ENCODE assay signal across 8 cellular contexts in the genomic region with DNA sequence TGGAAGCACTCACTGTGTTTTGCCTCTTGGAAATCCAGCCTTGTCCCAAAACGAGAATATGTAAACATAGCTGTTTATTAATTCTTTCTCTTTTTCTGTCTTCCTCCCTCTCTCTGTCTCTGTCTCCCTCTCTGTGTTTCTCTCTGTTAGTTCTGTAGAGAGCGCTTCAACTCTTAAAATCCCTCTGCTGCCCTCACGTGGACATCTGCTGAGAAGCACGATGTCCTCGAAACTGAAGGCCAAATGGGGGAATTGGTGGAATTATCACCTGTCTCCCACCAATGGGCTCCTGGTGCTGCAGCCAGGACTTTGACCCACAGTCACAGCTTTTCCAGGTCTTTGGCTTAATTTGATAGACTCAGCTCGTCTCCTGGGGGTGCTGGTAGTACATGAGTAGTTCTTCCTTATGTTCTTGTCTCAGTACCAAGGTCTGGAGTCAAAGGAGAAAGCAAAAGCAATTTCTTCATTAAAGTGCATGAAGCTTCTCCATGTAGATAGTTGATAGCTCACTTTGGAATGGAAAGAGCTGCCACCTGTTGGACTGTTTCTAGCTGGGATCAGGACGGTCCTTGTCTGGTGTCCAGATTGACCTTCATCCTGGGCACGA. TPM values are rescaled to one million over a fixed set of nuclear protein-coding genes. Genes with fewer than 3 reads are reported as not detected.
DNase-seq lines count a peak whose midpoint lies in the region; ATAC-seq and TF ChIP-seq lines count a peak whose summit lies in the region.

No MANE protein-coding gene starts in this region.

- no peaks in the 10 kb centered on the region for H3K4me1 ChIP-seq in OCI-LY7 (ENCODE audit: insufficient read depth, low read length, poor library complexity, severe bottlenecking)
- H3K4me1 ChIP-seq in naive thymus-derived CD4-positive, alpha-beta T cell (ENCODE audit: control insufficient read depth in 2 of 2, insufficient read depth in 2 of 2, low read length in 2 of 2), result peaks cover 0 to 16% of the 10 kb centered on the region in 2 donors

- no peak for TF ChIP-seq POLR2A in erythroblast (IDR thresholded peaks at IDR 0.05; ENCODE audit: low read length)

- CTCF ChIA-PET in OCI-LY7 (lab: Charles Lee; ENCODE audit: unreplicated experiment), result interaction anchor here (1.0 kb wide), 1 partner anchor 384 kb away, joined by 3 read pairs; no protein-coding TSS in a partner anchor
- CTCF ChIA-PET in naive thymus-derived CD4-positive, alpha-beta T cell (lab: Charles Lee), result interaction anchor here (0.6 to 5.1 kb wide), 32 partner anchors 9 to 475 kb away, joined by 3 to 38 read pairs (median 4); a partner anchor contains a TSS

- H3K9me2 ChIP-seq in OCI-LY7 (ENCODE audit: insufficient read depth, low read length), result no peaks in the 10 kb centered on the region

- no TSS peak for BruUV-seq in OCI-LY7 (replicated peaks; lab: Mats Ljungman, UMichigan)

- no peak overlapping the region for H3K27ac ChIP-seq in OCI-LY7 (ENCODE audit: low read depth, low read length, poor library complexity, severe bottlenecking)
- no peak overlapping the region for H3K27ac ChIP-seq in naive thymus-derived CD4-positive, alpha-beta T cell (ENCODE audit: low read depth, low read length)

- intact Hi-C loops in OCI-LY7 (cut with micrococcal nuclease; ENCODE audit: unreplicated experiment), result loop anchor here (1.0 to 5.0 kb wide), 2 partner anchors 271 to 360 kb away; no protein-coding TSS in a partner anchor
- intact Hi-C loops in naive thymus-derived CD4-positive, alpha-beta T cell (cut with micrococcal nuclease), result loop anchor here (1.0 to 2.0 kb wide), 10 partner anchors 47 to 374 kb away; a partner anchor contains a TSS

- peak in 10 of 14 donors; percentile 7 to 56 (median 24) for DNase-seq in C1 segment of cervical spinal cord (lab: John Stamatoyannopoulos, UW)
- DNase-seq in HuH-7.5 (ENCODE audit: low spot score), result peak; percentile 20
- DNase-seq in OCI-LY7 (ENCODE audit: low spot score), result peak; percentile 70
- DNase-seq in activated T-cell treated with anti-CD3 and anti-CD28 coated beads for 1 hour (ENCODE audit: low read depth), result peak; percentile 84
- peak; percentile 62 to 77 for DNase-seq in erythroblast (lab: John Stamatoyannopoulos, UW)
- peak; percentile 60 to 81 (median 75) for DNase-seq in naive thymus-derived CD4-positive, alpha-beta T cell
- DNase-seq in stimulated activated effector memory CD8-positive, alpha-beta T cell treated with anti-CD3 and anti-CD28 coated beads, Interleukin-12 subunit alpha, Interleukin-12 subunit beta, amount 100 ng/mL, for 72 hours (ENCODE audit: low spot score in 2 of 2), result peak; percentile 65 to 92

- no peak overlapping the region for H2AFZ ChIP-seq in OCI-LY7 (ENCODE audit: low read length)

- H3K27ac Mint-ChIP-seq in naive thymus-derived CD4-positive, alpha-beta T cell, result peak overlapping the region in 6 of 9 donors; percentile 3 to 88 (median 46)
- peak overlapping the region; percentile 16 for H3K27ac Mint-ChIP-seq in stimulated activated effector memory CD8-positive, alpha-beta T cell treated with anti-CD3 and anti-CD28 coated beads, Interleukin-12 subunit alpha, Interleukin-12 subunit beta, amount 100 ng/mL, for 72 hours

- no peak overlapping the region for H3K4me3 ChIP-seq in OCI-LY7 (ENCODE audit: low read depth, low read length, poor library complexity, severe bottlenecking)
- no peak overlapping the region for H3K4me3 ChIP-seq in naive thymus-derived CD4-positive, alpha-beta T cell (ENCODE audit: low read length)

- TF ChIP-seq CTCF in OCI-LY7 (conservative IDR thresholded peaks at IDR 0.05; ENCODE audit: low read length), result peak; percentile 86

- H3K36me3 ChIP-seq in OCI-LY7 (ENCODE audit: insufficient read depth, low read length), result no peaks in the 10 kb centered on the region
- no peaks in the 10 kb centered on the region for H3K36me3 ChIP-seq in naive thymus-derived CD4-positive, alpha-beta T cell (ENCODE audit: control insufficient read depth in 2 of 3, insufficient read depth in 3 of 3, low read length in 3 of 3)

- H3K9me3 ChIP-seq in OCI-LY7 (ENCODE audit: low read length), result no peaks in the 10 kb centered on the region
- H3K9me3 ChIP-seq in naive thymus-derived CD4-positive, alpha-beta T cell (ENCODE audit: control insufficient read depth in 2 of 3, low read length in 3 of 3), result no peaks in the 10 kb centered on the region

- ATAC-seq in GM19438 (IDR thresholded peaks at IDR 0.05; ENCODE audit: low read depth, unreplicated experiment), result peak; percentile 67
- ATAC-seq in naive thymus-derived CD4-positive, alpha-beta T cell, result peak; percentile 96
- peak; percentile 87 for ATAC-seq in stimulated activated effector memory CD8-positive, alpha-beta T cell treated with anti-CD3 and anti-CD28 coated beads, Interleukin-12 subunit alpha, Interleukin-12 subunit beta, amount 100 ng/mL, for 72 hours

- H3K36me3 Mint-ChIP-seq in naive thymus-derived CD4-positive, alpha-beta T cell, result peaks cover 0 to 21% (median 0%) of the 10 kb centered on the region in 5 donors
- no peaks in the 10 kb centered on the region for H3K36me3 Mint-ChIP-seq in stimulated activated effector memory CD8-positive, alpha-beta T cell treated with anti-CD3 and anti-CD28 coated beads, Interleukin-12 subunit alpha, Interleukin-12 subunit beta, amount 100 ng/mL, for 72 hours

- peaks cover 0 to 8% (median 0%) of the 10 kb centered on the region in 5 donors for H3K27me3 Mint-ChIP-seq in naive thymus-derived CD4-positive, alpha-beta T cell

- peak overlapping the region in 8 of 10 donors; percentile 1 to 82 (median 12) for H3K4me3 Mint-ChIP-seq in naive thymus-derived CD4-positive, alpha-beta T cell
- H3K4me3 Mint-ChIP-seq in stimulated activated effector memory CD8-positive, alpha-beta T cell treated with anti-CD3 and anti-CD28 coated beads, Interleukin-12 subunit alpha, Interleukin-12 subunit beta, amount 100 ng/mL, for 72 hours, result peak overlapping the region; percentile 55

- H4K20me1 ChIP-seq in OCI-LY7 (ENCODE audit: insufficient read depth, low read length), result no peaks in the 10 kb centered on the region

- H3K79me2 ChIP-seq in OCI-LY7 (ENCODE audit: insufficient read depth, low read depth, low read length), result no peaks in the 10 kb centered on the region

- H3K4me1 Mint-ChIP-seq in naive thymus-derived CD4-positive, alpha-beta T cell, result peaks cover 5 to 61% (median 26%) of the 10 kb centered on the region in 7 donors
- peaks cover 42% of the 10 kb centered on the region for H3K4me1 Mint-ChIP-seq in stimulated activated effector memory CD8-positive, alpha-beta T cell treated with anti-CD3 and anti-CD28 coated beads, Interleukin-12 subunit alpha, Interleukin-12 subunit beta, amount 100 ng/mL, for 72 hours

- peaks cover 0 to 5% (median 0%) of the 10 kb centered on the region in 11 donors for H3K9me3 Mint-ChIP-seq in naive thymus-derived CD4-positive, alpha-beta T cell
- no peaks in the 10 kb centered on the region for H3K9me3 Mint-ChIP-seq in stimulated activated effector memory CD8-positive, alpha-beta T cell treated with anti-CD3 and anti-CD28 coated beads, Interleukin-12 subunit alpha, Interleukin-12 subunit beta, amount 100 ng/mL, for 72 hours

- no peaks in the 10 kb centered on the region for H3K27me3 ChIP-seq in naive thymus-derived CD4-positive, alpha-beta T cell (ENCODE audit: control insufficient read depth in 2 of 2, insufficient read depth in 2 of 2, low read length in 2 of 2)

- H3K4me2 ChIP-seq in OCI-LY7 (ENCODE audit: low read length), result no peak overlapping the region

- POLR2A ChIA-PET in OCI-LY7 (lab: Charles Lee), result no interaction called here
- POLR2A ChIA-PET in naive thymus-derived CD4-positive, alpha-beta T cell (lab: Charles Lee), result interaction anchor here (0.6 to 1.5 kb wide), 5 partner anchors 71 to 373 kb away, joined by 3 to 5 read pairs (median 3); no protein-coding TSS in a partner anchor

RNA-seq across cellular contexts. Expression of a gene that starts 5.5 kb away (rescaled TPM):
- not detected in 2 replicates for total RNA-seq in OCI-LY7 (2014; rRNA removed; shearing (Covaris generic))
- not detected in 2 replicates for total RNA-seq in OCI-LY7 (2022)
- 1 to 10 TPM in 1 of 5 experiments, under 1 TPM in 3, not detected in 1; 0.19 to 2.8 (median 0.27) TPM for total RNA-seq in naive thymus-derived CD4-positive, alpha-beta T cell
- under 1 TPM in 1 of 2 donors, not detected in 1; 0.14 TPM for polyA plus RNA-seq in naive thymus-derived CD4-positive, alpha-beta T cell

Comparison
In these comparisons a context has a peak if more than half of its experiments do, and no peak if none do; other contexts are left out.
1. DNase-seq: peak in every context shown above with its lines; median percentile 84 in activated T-cell treated with anti-CD3 and anti-CD28 coated beads for 1 hour; 78 in stimulated activated effector memory CD8-positive, alpha-beta T cell treated with anti-CD3 and anti-CD28 coated beads, Interleukin-12 subunit alpha, Interleukin-12 subunit beta, amount 100 ng/mL, for 72 hours; 75 in naive thymus-derived CD4-positive, alpha-beta T cell; 70 in OCI-LY7; 70 in erythroblast; 24 in C1 segment of cervical spinal cord; 20 in HuH-7.5.